7 cellular contexts compared by ENCODE assay signal in genomic region chr12:48998497-48999353, GRCh38. TPM values are rescaled to one million over a fixed set of nuclear protein-coding genes. Genes with fewer than 3 reads are reported as not detected.
DNase-seq lines count a peak whose midpoint lies in the region; ATAC-seq, FAIRE-seq and TF ChIP-seq lines count a peak whose summit lies in the region.
"Had no signal": no experiment of that assay in that cellular context is flagged by ENCODE, and none has a peak within 500 bp of the region (broad histone marks: within the 10 kb centered on the region; RNA-seq: fewer than 3 reads in every experiment).

No MANE protein-coding gene starts in this region.

- no peak for TF ChIP-seq CTCF in GM12878 (IDR thresholded peaks at IDR 0.05 in 2 of 3, conservative IDR thresholded peaks at IDR 0.05 in 1 of 3; ENCODE audit: control insufficient read depth in 2 of 3, extremely low read depth in 1 of 3, insufficient read depth in 1 of 3, low read depth in 3 of 3, low read length in 3 of 3)

- no peak for TF ChIP-seq EP300 in GM12878 (IDR thresholded peaks at IDR 0.05; ENCODE audit: borderline replicate concordance in 1 of 2, control insufficient read depth in 1 of 2, low read depth in 2 of 2, low read length in 2 of 2)

- peaks cover 49 to 66% of the 10 kb centered on the region in 2 donors for H3K27me3 Mint-ChIP-seq in CD8-positive, alpha-beta memory T cell
- peaks cover 41% of the 10 kb centered on the region in 2 donors for H3K27me3 Mint-ChIP-seq in natural killer cell treated with Interleukin-12 subunit alpha and Interleukin-12 subunit beta and Interleukin-15 and Interleukin-18, amount 100 ng/mL, for 72 hours

- ATAC-seq in HG03045 (IDR thresholded peaks at IDR 0.05; ENCODE audit: unreplicated experiment) (peak; percentile 3), GM12878 (peak; percentile 28), GM21619 (IDR thresholded peaks at IDR 0.05; ENCODE audit: unreplicated experiment) (no peak)
- peak; percentile 13 to 22 for ATAC-seq in natural killer cell treated with Interleukin-12 subunit alpha and Interleukin-12 subunit beta and Interleukin-15 and Interleukin-18, amount 100 ng/mL, for 72 hours

- H3K27ac ChIP-seq in CD8-positive, alpha-beta memory T cell (ENCODE audit: low read depth, low read length): no peak overlapping the region
- H3K27ac ChIP-seq in GM12878 (ENCODE audit: control insufficient read depth, insufficient read depth): no peak overlapping the region; the same call in 1 of the 2 replicates

- peak overlapping the region; percentile 62; the same call in 1 of the 2 replicates for H3K9ac ChIP-seq in GM12878 (ENCODE audit: control insufficient read depth, insufficient read depth, low read length)

- no peaks in the 10 kb centered on the region for H3K9me3 ChIP-seq in CD8-positive, alpha-beta memory T cell (ENCODE audit: low read length)
- no peaks in the 10 kb centered on the region for H3K9me3 ChIP-seq in GM12878 (replicated peaks; ENCODE audit: control insufficient read depth, insufficient read depth, low read length)

- peak overlapping the region in 6 of 8 donors; percentile 37 to 84 (median 72) for H3K27ac Mint-ChIP-seq in CD8-positive, alpha-beta memory T cell
- H3K27ac Mint-ChIP-seq in natural killer cell treated with Interleukin-12 subunit alpha and Interleukin-12 subunit beta and Interleukin-15 and Interleukin-18, amount 100 ng/mL, for 72 hours: no peak overlapping the region

- peaks cover 36% of the 10 kb centered on the region for H3K27me3 ChIP-seq in CD8-positive, alpha-beta memory T cell (ENCODE audit: insufficient read depth, low read length, poor library complexity, severe bottlenecking)
- H3K27me3 ChIP-seq in GM12878 (replicated peaks in 1 of 2; ENCODE audit: control insufficient read depth in 2 of 2, insufficient read depth in 2 of 2, low read length in 1 of 2): no peaks in the 10 kb centered on the region

- in situ Hi-C loops in GM12878 (cut with MboI): no loop called here

- peak overlapping the region; percentile 50 for H3K4me3 ChIP-seq in CD8-positive, alpha-beta memory T cell (ENCODE audit: low read length)
- H3K4me3 ChIP-seq in GM12878: peak overlapping the region; percentile 69

- intact Hi-C loops in GM12878 (cut with micrococcal nuclease; ENCODE audit: unreplicated experiment): loop anchor here (1.0 to 5.0 kb wide), 3 partner anchors 20 to 96 kb away; partner anchors contain the start of genes DHH and PRKAG1

- FAIRE-seq in GM12878 (lab: Jason Lieb, UNC): no peak

- TF ChIP-seq POLR2A in GM12878 (IDR thresholded peaks at IDR 0.05; ENCODE audit: low read depth, low read length): peak; percentile 64; the same call in 1 of the 2 replicates

- peaks cover 36% of the 10 kb centered on the region for H3K4me1 ChIP-seq in CD8-positive, alpha-beta memory T cell (ENCODE audit: insufficient read depth, low read length)
- H3K4me1 ChIP-seq in GM12878 (ENCODE audit: control insufficient read depth, insufficient read depth, low read length): peaks cover 27% of the 10 kb centered on the region

- no TSS peak for BruUV-seq in GM12878 (replicated peaks; lab: Mats Ljungman, UMichigan)

- POLR2A ChIA-PET in CD8-positive, alpha-beta memory T cell (lab: Charles Lee): interaction anchor here (0.6 to 1.1 kb wide), 2 partner anchors 10 to 31 kb away, joined by 3 to 4 read pairs; no protein-coding TSS in a partner anchor
- POLR2A ChIA-PET in GM12878 (lab: Charles Lee): interaction anchor here (0.6 to 6.0 kb wide), 7 partner anchors 10 to 147 kb away, joined by 3 to 52 read pairs (median 11); partner anchors contain the start of genes DDX23 and PRKAG1

- WGBS in GM12878 (ENCODE audit: insufficient coverage, insufficient replicate concordance, low lambda C conversion rate, missing lambda C conversion rate): 4% methylated on average over 44 of the region's 48 CpGs

- peaks cover 19% of the 10 kb centered on the region for H3K36me3 ChIP-seq in CD8-positive, alpha-beta memory T cell (ENCODE audit: insufficient read depth, low read length)
- H3K36me3 ChIP-seq in GM12878 (ENCODE audit: control insufficient read depth in 2 of 2, insufficient read depth in 2 of 2, low read length in 1 of 2): peaks cover 5 to 11% of the 10 kb centered on the region in 2 experiments

- DNase-seq in CD8-positive, alpha-beta memory T cell: peak in 1 of 5 donors; percentile 8
- DNase-seq in GM12878 (ENCODE audit: low read depth, low spot score): no peak
- no peak for DNase-seq in natural killer cell treated with Interleukin-12 subunit alpha and Interleukin-12 subunit beta and Interleukin-15 and Interleukin-18, amount 100 ng/mL, for 72 hours (ENCODE audit: low spot score)
- no peak for DNase-seq in HT-29 (ENCODE audit: low spot score)

- peaks cover 5% of the 10 kb centered on the region for H3K79me2 ChIP-seq in GM12878 (ENCODE audit: control insufficient read depth, insufficient read depth, low read length)

- peak overlapping the region; percentile 73 for H2AFZ ChIP-seq in GM12878 (ENCODE audit: control insufficient read depth, low read depth, low read length)

- H3K9me3 Mint-ChIP-seq in CD8-positive, alpha-beta memory T cell: no peaks in the 10 kb centered on the region
- no peaks in the 10 kb centered on the region for H3K9me3 Mint-ChIP-seq in natural killer cell treated with Interleukin-12 subunit alpha and Interleukin-12 subunit beta and Interleukin-15 and Interleukin-18, amount 100 ng/mL, for 72 hours

- H3K4me2 ChIP-seq in GM12878 (ENCODE audit: control insufficient read depth, insufficient read depth): peak overlapping the region; percentile 94

- CTCF ChIA-PET in CD8-positive, alpha-beta memory T cell (lab: Charles Lee): interaction anchor here (1.1 to 15.2 kb wide), 12 partner anchors 16 to 146 kb away, joined by 3 to 237 read pairs (median 6); partner anchors contain the start of genes ARF3, DDX23 and WNT1
- CTCF ChIA-PET in GM12878 (lab: Yijun Ruan, JAX): interaction anchor here (0.6 to 14.1 kb wide), 18 partner anchors 11 to 237 kb away, joined by 3 to 172 read pairs (median 10); partner anchors contain the start of genes DDX23, DHH, PRKAG1 and RHEBL1

- H3K36me3 Mint-ChIP-seq in CD8-positive, alpha-beta memory T cell: peaks cover 16 to 28% (median 25%) of the 10 kb centered on the region in 3 donors
- peaks cover 18% of the 10 kb centered on the region for H3K36me3 Mint-ChIP-seq in natural killer cell treated with Interleukin-12 subunit alpha and Interleukin-12 subunit beta and Interleukin-15 and Interleukin-18, amount 100 ng/mL, for 72 hours

- RAD21 ChIA-PET in GM12878 (lab: Charles Lee; ENCODE audit: unreplicated experiment): interaction anchor here (0.7 to 5.4 kb wide), 15 partner anchors 11 to 641 kb away, joined by 3 to 62 read pairs (median 6); partner anchors contain the start of genes ARF3, DDX23, KMT2D and LMBR1L

- peak overlapping the region; percentile 57 to 82 (median 76) for H3K4me3 Mint-ChIP-seq in CD8-positive, alpha-beta memory T cell
- H3K4me3 Mint-ChIP-seq in natural killer cell treated with Interleukin-12 subunit alpha and Interleukin-12 subunit beta and Interleukin-15 and Interleukin-18, amount 100 ng/mL, for 72 hours: peak overlapping the region; percentile 71

- H3K4me1 Mint-ChIP-seq in CD8-positive, alpha-beta memory T cell: peaks cover 33 to 51% (median 35%) of the 10 kb centered on the region in 3 donors
- H3K4me1 Mint-ChIP-seq in natural killer cell treated with Interleukin-12 subunit alpha and Interleukin-12 subunit beta and Interleukin-15 and Interleukin-18, amount 100 ng/mL, for 72 hours (ENCODE audit: low read depth in 2 of 2): peaks cover 37 to 44% of the 10 kb centered on the region in 2 donors

- TF ChIP-seq RAD21 in GM12878 (IDR thresholded peaks at IDR 0.05; ENCODE audit: insufficient read depth, low read depth, low read length): no peak

- H4K20me1 ChIP-seq in GM12878 (ENCODE audit: control insufficient read depth, insufficient read depth): peaks cover 3% of the 10 kb centered on the region

- SMC1A ChIA-PET in GM12878 (lab: Charles Lee; ENCODE audit: uncharacterized antibody, unreplicated experiment): interaction anchor here (1.0 to 4.7 kb wide), 10 partner anchors 11 to 203 kb away, joined by 3 to 47 read pairs (median 6); partner anchors contain the start of genes DDX23, PRKAG1 and WNT1

RNA-seq across cellular contexts. Expression of gene DDN, which starts 0.5 kb away (rescaled TPM):
- under 1 TPM; 0.33 to 0.39 TPM for total RNA-seq in CD8-positive, alpha-beta memory T cell
- not detected for polyA plus RNA-seq in CD8-positive, alpha-beta memory T cell
- 3.6 and 4.6 TPM in 2 replicates for total RNA-seq in GM12878 (2013; cell fraction: nucleolus; rRNA removed)
- total RNA-seq in GM12878 (2014; rRNA removed): 9.6 and 11.4 TPM in 2 replicates
- total RNA-seq in GM12878 (2014; rRNA removed; fragmentation: Illumina TruSeq; extraction: Trizol): 5.1 and 5.5 TPM in 2 replicates
- 11.5 and 13.4 TPM in 2 replicates for total RNA-seq in GM12878 (2021)
- 1.5 TPM for polyA plus RNA-seq in GM12878 (2011; ENCODE audit: low read depth)
- 1.5 and 2.0 TPM in 2 replicates for polyA plus RNA-seq in GM12878 (2011; rRNA removed)
- 2.1 and 2.6 TPM in 2 replicates for polyA plus RNA-seq in GM12878 (2011; cell fraction: cytosol; rRNA removed)
- 4.1 and 5.1 TPM in 2 replicates for polyA plus RNA-seq in GM12878 (2011; cell fraction: nucleus; rRNA removed)
- polyA plus RNA-seq in GM12878 (2012): 2.3 and 2.7 TPM in 2 replicates
- polyA plus RNA-seq in GM12878 (2014; fragmentation: Illumina TruSeq; extraction: Trizol): 3.0 and 6.1 TPM in 2 replicates
- polyA plus RNA-seq in GM12878 (2014; fragmentation: Nextera tagmentation; extraction: Ambion mirVana): under 1 TPM; 0.10 to 0.22 TPM
- polyA plus RNA-seq in GM12878 (2014; rRNA removed): 7.4 and 10.1 TPM in 2 replicates
- polyA plus RNA-seq in GM12878 (2016; fragmentation: Nextera tagmentation; extraction: Ambion mirVana): 1 to 10 TPM in 1 of 2 experiments, under 1 TPM in 1; 0.70 to 1.0 TPM
- polyA minus RNA-seq in GM12878 (2011; rRNA and poly(A)+ RNA removed): 1.5 and 2.7 TPM in 2 replicates
- 1.3 and 1.5 TPM in 2 replicates for polyA minus RNA-seq in GM12878 (2011; cell fraction: cytosol; rRNA and poly(A)+ RNA removed)
- 1.7 and 2.6 TPM in 2 replicates for polyA minus RNA-seq in GM12878 (2011; cell fraction: nucleus; rRNA and poly(A)+ RNA removed)
- total RNA-seq in natural killer cell treated with Interleukin-12 subunit alpha and Interleukin-12 subunit beta and Interleukin-15 and Interleukin-18, amount 100 ng/mL, for 72 hours: 1 to 10 TPM in 1 of 2 donors, under 1 TPM in 1; 0.48 to 1.1 TPM
- 0.66 and 0.83 TPM in 2 replicates for total RNA-seq in HT-29 (2014; rRNA removed; shearing (Covaris generic))

RNA-seq across cellular contexts. Expression of gene PRKAG1, which starts 19.9 kb away (rescaled TPM):
- total RNA-seq in CD8-positive, alpha-beta memory T cell: 10 to 100 TPM; 73.3 to 78.3 TPM
- polyA plus RNA-seq in CD8-positive, alpha-beta memory T cell: 45.9 TPM
- 25.8 and 31.4 TPM in 2 replicates for total RNA-seq in GM12878 (2013; cell fraction: nucleolus; rRNA removed)
- total RNA-seq in GM12878 (2014; rRNA removed): 49.5 and 58.1 TPM in 2 replicates
- total RNA-seq in GM12878 (2014; rRNA removed; fragmentation: Illumina TruSeq; extraction: Trizol): 62.6 and 62.8 TPM in 2 replicates
- 43.7 and 46.4 TPM in 2 replicates for total RNA-seq in GM12878 (2021)
- polyA plus RNA-seq in GM12878 (2011; ENCODE audit: low read depth): 46.6 TPM
- 91.6 and 102 TPM in 2 replicates for polyA plus RNA-seq in GM12878 (2011; rRNA removed)
- 68.6 and 71.3 TPM in 2 replicates for polyA plus RNA-seq in GM12878 (2011; cell fraction: cytosol; rRNA removed)
- polyA plus RNA-seq in GM12878 (2011; cell fraction: nucleus; rRNA removed): 39.9 and 44.5 TPM in 2 replicates
- 35.3 and 41.2 TPM in 2 replicates for polyA plus RNA-seq in GM12878 (2012)
- polyA plus RNA-seq in GM12878 (2014; fragmentation: Illumina TruSeq; extraction: Trizol): 80.9 and 102 TPM in 2 replicates
- 10 to 100 TPM; 61.5 to 70.9 TPM for polyA plus RNA-seq in GM12878 (2014; fragmentation: Nextera tagmentation; extraction: Ambion mirVana)
- polyA plus RNA-seq in GM12878 (2014; rRNA removed): 38.3 and 44.5 TPM in 2 replicates
- polyA plus RNA-seq in GM12878 (2016; fragmentation: Nextera tagmentation; extraction: Ambion mirVana): 10 to 100 TPM; 58.5 to 60.3 TPM
- 45.2 and 54.1 TPM in 2 replicates for polyA minus RNA-seq in GM12878 (2011; rRNA and poly(A)+ RNA removed)
- polyA minus RNA-seq in GM12878 (2011; cell fraction: cytosol; rRNA and poly(A)+ RNA removed): 14.2 and 23.2 TPM in 2 replicates
- 8.8 and 19.9 TPM in 2 replicates for polyA minus RNA-seq in GM12878 (2011; cell fraction: nucleus; rRNA and poly(A)+ RNA removed)
- total RNA-seq in natural killer cell treated with Interleukin-12 subunit alpha and Interleukin-12 subunit beta and Interleukin-15 and Interleukin-18, amount 100 ng/mL, for 72 hours: 10 to 100 TPM; 63.4 to 70.3 TPM
- total RNA-seq in HT-29 (2014; rRNA removed; shearing (Covaris generic)): 38.4 and 50.4 TPM in 2 replicates

RNA-seq across cellular contexts. Expression of gene WNT1, which starts 20.6 kb away (rescaled TPM):
- not detected for total RNA-seq in CD8-positive, alpha-beta memory T cell
- 2.3 TPM for polyA plus RNA-seq in CD8-positive, alpha-beta memory T cell
- not detected in 2 replicates for total RNA-seq in GM12878 (2013; cell fraction: nucleolus; rRNA removed)
- total RNA-seq in GM12878 (2014; rRNA removed): not detected in 2 replicates
- not detected in 2 replicates for total RNA-seq in GM12878 (2014; rRNA removed; fragmentation: Illumina TruSeq; extraction: Trizol)
- not detected in 2 replicates for total RNA-seq in GM12878 (2021)
- polyA plus RNA-seq in GM12878 (2011; ENCODE audit: low read depth): not detected
- not detected in 2 replicates for polyA plus RNA-seq in GM12878 (2011; rRNA removed)
- 0.13 TPM in 1 of 2 replicates, not detected in the other for polyA plus RNA-seq in GM12878 (2011; cell fraction: cytosol; rRNA removed)
- 0.12 and 0.37 TPM in 2 replicates for polyA plus RNA-seq in GM12878 (2011; cell fraction: nucleus; rRNA removed)
- not detected in 2 replicates for polyA plus RNA-seq in GM12878 (2012)
- polyA plus RNA-seq in GM12878 (2014; fragmentation: Illumina TruSeq; extraction: Trizol): not detected in 2 replicates
- not detected for polyA plus RNA-seq in GM12878 (2014; fragmentation: Nextera tagmentation; extraction: Ambion mirVana)
- not detected in 2 replicates for polyA plus RNA-seq in GM12878 (2014; rRNA removed)
- polyA plus RNA-seq in GM12878 (2016; fragmentation: Nextera tagmentation; extraction: Ambion mirVana): not detected
- not detected in 2 replicates for polyA minus RNA-seq in GM12878 (2011; rRNA and poly(A)+ RNA removed)
- not detected in 2 replicates for polyA minus RNA-seq in GM12878 (2011; cell fraction: cytosol; rRNA and poly(A)+ RNA removed)
- polyA minus RNA-seq in GM12878 (2011; cell fraction: nucleus; rRNA and poly(A)+ RNA removed): not detected in 2 replicates
- total RNA-seq in natural killer cell treated with Interleukin-12 subunit alpha and Interleukin-12 subunit beta and Interleukin-15 and Interleukin-18, amount 100 ng/mL, for 72 hours: not detected
- total RNA-seq in HT-29 (2014; rRNA removed; shearing (Covaris generic)): not detected in 2 replicates
- total RNA-seq: LHCN-M2 had no signal

RNA-seq across cellular contexts. Expression of gene WNT10B, which starts 27.2 kb away (rescaled TPM):
- total RNA-seq in CD8-positive, alpha-beta memory T cell: 1 to 10 TPM; 1.4 TPM
- polyA plus RNA-seq in CD8-positive, alpha-beta memory T cell: 0.21 TPM
- total RNA-seq in GM12878 (2013; cell fraction: nucleolus; rRNA removed): 2.5 and 2.8 TPM in 2 replicates
- total RNA-seq in GM12878 (2014; rRNA removed): 0.27 and 0.45 TPM in 2 replicates
- total RNA-seq in GM12878 (2014; rRNA removed; fragmentation: Illumina TruSeq; extraction: Trizol): 0.27 and 0.37 TPM in 2 replicates
- total RNA-seq in GM12878 (2021): 0.61 and 0.95 TPM in 2 replicates
- polyA plus RNA-seq in GM12878 (2011; ENCODE audit: low read depth): not detected
- polyA plus RNA-seq in GM12878 (2011; rRNA removed): 1.1 and 1.5 TPM in 2 replicates
- polyA plus RNA-seq in GM12878 (2011; cell fraction: cytosol; rRNA removed): 1.5 and 1.9 TPM in 2 replicates
- 3.3 and 5.2 TPM in 2 replicates for polyA plus RNA-seq in GM12878 (2011; cell fraction: nucleus; rRNA removed)
- polyA plus RNA-seq in GM12878 (2012): 0.10 and 0.19 TPM in 2 replicates
- 0.16 and 0.22 TPM in 2 replicates for polyA plus RNA-seq in GM12878 (2014; fragmentation: Illumina TruSeq; extraction: Trizol)
- under 1 TPM; 0.09 to 0.10 TPM for polyA plus RNA-seq in GM12878 (2014; fragmentation: Nextera tagmentation; extraction: Ambion mirVana)
- polyA plus RNA-seq in GM12878 (2014; rRNA removed): 0.70 and 0.73 TPM in 2 replicates
- under 1 TPM; 0.21 to 0.46 TPM for polyA plus RNA-seq in GM12878 (2016; fragmentation: Nextera tagmentation; extraction: Ambion mirVana)
- 0.66 and 0.98 TPM in 2 replicates for polyA minus RNA-seq in GM12878 (2011; rRNA and poly(A)+ RNA removed)
- 1.3 TPM in 1 of 2 replicates, not detected in the other for polyA minus RNA-seq in GM12878 (2011; cell fraction: cytosol; rRNA and poly(A)+ RNA removed)
- 1.6 and 1.8 TPM in 2 replicates for polyA minus RNA-seq in GM12878 (2011; cell fraction: nucleus; rRNA and poly(A)+ RNA removed)
- total RNA-seq in natural killer cell treated with Interleukin-12 subunit alpha and Interleukin-12 subunit beta and Interleukin-15 and Interleukin-18, amount 100 ng/mL, for 72 hours: under 1 TPM in 1 of 2 donors, not detected in 1; 0.50 TPM
- total RNA-seq in HT-29 (2014; rRNA removed; shearing (Covaris generic)): 0.16 and 0.71 TPM in 2 replicates

RNA-seq across cellular contexts. Expression of gene ARF3, which starts 41.4 kb away (rescaled TPM):
- total RNA-seq in CD8-positive, alpha-beta memory T cell: 10 to 100 TPM; 91.5 to 91.8 TPM
- polyA plus RNA-seq in CD8-positive, alpha-beta memory T cell: 24.5 TPM
- total RNA-seq in GM12878 (2013; cell fraction: nucleolus; rRNA removed): 43.5 and 44.5 TPM in 2 replicates
- total RNA-seq in GM12878 (2014; rRNA removed): 59.2 and 60.3 TPM in 2 replicates
- total RNA-seq in GM12878 (2014; rRNA removed; fragmentation: Illumina TruSeq; extraction: Trizol): 50.3 and 50.4 TPM in 2 replicates
- 163 and 169 TPM in 2 replicates for total RNA-seq in GM12878 (2021)
- polyA plus RNA-seq in GM12878 (2011; ENCODE audit: low read depth): 52.8 TPM
- polyA plus RNA-seq in GM12878 (2011; rRNA removed): 222 and 263 TPM in 2 replicates
- polyA plus RNA-seq in GM12878 (2011; cell fraction: cytosol; rRNA removed): 280 and 304 TPM in 2 replicates
- polyA plus RNA-seq in GM12878 (2011; cell fraction: nucleus; rRNA removed): 114 and 134 TPM in 2 replicates
- polyA plus RNA-seq in GM12878 (2012): 81.3 and 83.4 TPM in 2 replicates
- polyA plus RNA-seq in GM12878 (2014; fragmentation: Illumina TruSeq; extraction: Trizol): 93.4 and 95.4 TPM in 2 replicates
- 10 to 100 TPM in 1 of 2 experiments, 1 to 10 TPM in 1; 8.7 to 13.2 TPM for polyA plus RNA-seq in GM12878 (2014; fragmentation: Nextera tagmentation; extraction: Ambion mirVana)
- polyA plus RNA-seq in GM12878 (2014; rRNA removed): 85.6 and 94.5 TPM in 2 replicates
- 10 to 100 TPM; 67.2 to 81.5 TPM for polyA plus RNA-seq in GM12878 (2016; fragmentation: Nextera tagmentation; extraction: Ambion mirVana)
- 138 and 178 TPM in 2 replicates for polyA minus RNA-seq in GM12878 (2011; rRNA and poly(A)+ RNA removed)
- polyA minus RNA-seq in GM12878 (2011; cell fraction: cytosol; rRNA and poly(A)+ RNA removed): 35.9 and 43.8 TPM in 2 replicates
- polyA minus RNA-seq in GM12878 (2011; cell fraction: nucleus; rRNA and poly(A)+ RNA removed): 16.8 and 38.7 TPM in 2 replicates
- total RNA-seq in natural killer cell treated with Interleukin-12 subunit alpha and Interleukin-12 subunit beta and Interleukin-15 and Interleukin-18, amount 100 ng/mL, for 72 hours: 100 to 1,000 TPM; 125 to 156 TPM
- total RNA-seq in HT-29 (2014; rRNA removed; shearing (Covaris generic)): 76.3 and 76.9 TPM in 2 replicates

Comparison
In these comparisons a context has a peak if more than half of its experiments do, and no peak if none do; other contexts are left out.
1. H3K27ac Mint-ChIP-seq: peak in CD8-positive, alpha-beta memory T cell (6 of 8); none in natural killer cell treated with Interleukin-12 subunit alpha and Interleukin-12 subunit beta and Interleukin-15 and Interleukin-18, amount 100 ng/mL, for 72 hours (0 of 2).